ENCODE assay signal across 2 cellular contexts in the genomic region with DNA sequence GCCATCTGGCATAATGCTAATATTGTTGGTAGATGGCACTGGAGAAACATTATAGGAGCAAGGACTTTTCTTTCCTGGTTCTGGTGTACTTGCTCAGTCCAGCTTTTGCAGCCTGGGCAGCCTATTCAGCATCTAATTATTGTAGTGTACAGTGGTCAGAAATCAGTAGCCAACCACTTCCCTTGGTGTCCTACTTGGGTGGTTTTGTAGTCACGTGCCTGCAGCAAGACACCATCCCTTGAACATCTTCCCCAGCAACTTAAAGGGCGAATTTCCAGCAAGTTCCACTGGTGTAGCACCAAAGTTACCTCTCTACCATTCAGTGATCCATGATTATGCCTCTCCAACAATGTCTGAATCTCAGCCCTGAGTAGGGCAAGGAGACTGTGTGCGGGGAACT.
A peak's percentile ranks its signal among the peaks of the same experiment; 100 is the strongest.
TF ChIP-seq lines count a peak whose summit lies in the region.

No MANE protein-coding gene starts in this region.

TF ChIP-seq in IMR-90, 13 proteins besides CTCF, POLR2A, EP300 and RAD21:
- TF ChIP-seq MXI1 (IDR thresholded peaks at IDR 0.05; ENCODE audit: borderline replicate concordance, low read depth, low read length) (no peak), BHLHE40 (IDR thresholded peaks at IDR 0.05; ENCODE audit: low read depth, low read length) (no peak), MAZ (IDR thresholded peaks at IDR 0.05; ENCODE audit: borderline replicate concordance, low read depth, low read length) (no peak), RFX5 (IDR thresholded peaks at IDR 0.05; ENCODE audit: low read depth, low read length) (no peak), NFE2L2 (IDR thresholded peaks at IDR 0.05; ENCODE audit: low read depth, low read length) (no peak), CEBPB (IDR thresholded peaks at IDR 0.05; ENCODE audit: low read depth, low read length) (no peak), RCOR1 (IDR thresholded peaks at IDR 0.05; ENCODE audit: insufficient replicate concordance, low read length) (no peak), CHD1 (IDR thresholded peaks at IDR 0.05; ENCODE audit: low read depth, low read length) (no peak), FOS (IDR thresholded peaks at IDR 0.05; ENCODE audit: low read depth, low read length) (no peak), MAFK (IDR thresholded peaks at IDR 0.05; ENCODE audit: low read depth, low read length) (no peak), SMC3 (IDR thresholded peaks at IDR 0.05; ENCODE audit: low read depth, low read length) (no peak)
- TF ChIP-seq, protein P1, sequence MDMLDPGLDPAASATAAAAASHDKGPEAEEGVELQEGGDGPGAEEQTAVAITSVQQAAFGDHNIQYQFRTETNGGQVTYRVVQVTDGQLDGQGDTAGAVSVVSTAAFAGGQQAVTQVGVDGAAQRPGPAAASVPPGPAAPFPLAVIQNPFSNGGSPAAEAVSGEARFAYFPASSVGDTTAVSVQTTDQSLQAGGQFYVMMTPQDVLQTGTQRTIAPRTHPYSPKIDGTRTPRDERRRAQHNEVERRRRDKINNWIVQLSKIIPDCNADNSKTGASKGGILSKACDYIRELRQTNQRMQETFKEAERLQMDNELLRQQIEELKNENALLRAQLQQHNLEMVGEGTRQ (IDR thresholded peaks at IDR 0.05; ENCODE audit: low read depth, low read length) = no peak
- TF ChIP-seq, protein P2, sequence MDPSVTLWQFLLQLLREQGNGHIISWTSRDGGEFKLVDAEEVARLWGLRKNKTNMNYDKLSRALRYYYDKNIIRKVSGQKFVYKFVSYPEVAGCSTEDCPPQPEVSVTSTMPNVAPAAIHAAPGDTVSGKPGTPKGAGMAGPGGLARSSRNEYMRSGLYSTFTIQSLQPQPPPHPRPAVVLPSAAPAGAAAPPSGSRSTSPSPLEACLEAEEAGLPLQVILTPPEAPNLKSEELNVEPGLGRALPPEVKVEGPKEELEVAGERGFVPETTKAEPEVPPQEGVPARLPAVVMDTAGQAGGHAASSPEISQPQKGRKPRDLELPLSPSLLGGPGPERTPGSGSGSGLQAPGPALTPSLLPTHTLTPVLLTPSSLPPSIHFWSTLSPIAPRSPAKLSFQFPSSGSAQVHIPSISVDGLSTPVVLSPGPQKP (IDR thresholded peaks at IDR 0.05; ENCODE audit: borderline replicate concordance, low read depth, low read length) = no peak
TF ChIP-seq in IMR-90: peak in this region for 0.

TF ChIP-seq in GM12878, 131 proteins besides CTCF, POLR2A, EP300 and RAD21:
- TF ChIP-seq BHLHE40 (IDR thresholded peaks at IDR 0.05; ENCODE audit: borderline replicate concordance in 1 of 2, low read depth in 2 of 2, low read length in 1 of 2) = peak; percentile 23 to 68; a peak in 1 of 4 replicates
- TF ChIP-seq, protein P3, sequence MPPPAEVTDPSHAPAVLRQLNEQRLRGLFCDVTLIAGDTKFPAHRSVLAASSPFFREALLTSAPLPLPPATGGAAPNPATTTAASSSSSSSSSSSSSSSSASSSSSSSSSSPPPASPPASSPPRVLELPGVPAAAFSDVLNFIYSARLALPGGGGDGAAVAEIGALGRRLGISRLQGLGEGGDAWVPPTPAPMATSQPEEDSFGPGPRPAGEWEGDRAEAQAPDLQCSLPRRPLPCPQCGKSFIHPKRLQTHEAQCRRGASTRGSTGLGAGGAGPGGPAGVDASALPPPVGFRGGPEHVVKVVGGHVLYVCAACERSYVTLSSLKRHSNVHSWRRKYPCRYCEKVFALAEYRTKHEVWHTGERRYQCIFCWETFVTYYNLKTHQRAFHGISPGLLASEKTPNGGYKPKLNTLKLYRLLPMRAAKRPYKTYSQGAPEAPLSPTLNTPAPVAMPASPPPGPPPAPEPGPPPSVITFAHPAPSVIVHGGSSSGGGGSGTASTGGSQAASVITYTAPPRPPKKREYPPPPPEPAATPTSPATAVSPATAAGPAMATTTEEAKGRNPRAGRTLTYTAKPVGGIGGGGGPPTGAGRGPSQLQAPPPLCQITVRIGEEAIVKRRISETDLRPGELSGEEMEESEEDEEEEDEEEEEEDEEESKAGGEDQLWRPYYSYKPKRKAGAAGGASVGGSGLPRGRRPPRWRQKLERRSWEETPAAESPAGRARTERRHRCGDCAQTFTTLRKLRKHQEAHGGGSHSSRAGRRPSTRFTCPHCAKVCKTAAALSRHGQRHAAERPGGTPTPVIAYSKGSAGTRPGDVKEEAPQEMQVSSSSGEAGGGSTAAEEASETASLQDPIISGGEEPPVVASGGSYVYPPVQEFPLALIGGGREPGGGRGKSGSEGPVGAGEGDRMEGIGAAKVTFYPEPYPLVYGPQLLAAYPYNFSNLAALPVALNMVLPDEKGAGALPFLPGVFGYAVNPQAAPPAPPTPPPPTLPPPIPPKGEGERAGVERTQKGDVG (CRISPR knock-in tag; IDR thresholded peaks at IDR 0.05) = no peak
